ENCODE assay signal across 27 cellular contexts in genomic region chr18:56391933-56392590, GRCh38.
"Had no signal": no experiment of that assay in that cellular context is flagged by ENCODE, and none has a peak within 500 bp of the region (broad histone marks: within the 10 kb centered on the region; RNA-seq: fewer than 3 reads in every experiment).

No MANE protein-coding gene starts in this region.

- H3K4me3 ChIP-seq: ascending aorta, cardiac muscle cell, K562 had no signal

- H3K27me3 ChIP-seq: ascending aorta, brain microvascular endothelial cell, cardiac muscle cell had no signal

- H3K27ac ChIP-seq: ascending aorta, brain microvascular endothelial cell, cardiac muscle cell, VCaP had no signal

- H3K9me3 ChIP-seq: ascending aorta had no signal

- H3K4me1 ChIP-seq: ascending aorta had no signal

- H3K36me3 ChIP-seq: ascending aorta, brain microvascular endothelial cell, cardiac muscle cell had no signal

- DNase-seq: activated CD4-positive, alpha-beta memory T cell treated with anti-CD3 and anti-CD28 coated beads for 36 hours; activated CD4-positive, alpha-beta T cell treated with anti-CD3 and anti-CD28 coated beads, Interleukin-2, amount 10 ng/mL, durations not matched to agents 7 days and 5 days; activated CD4-positive, CD25-positive, alpha-beta regulatory T cell; activated CD8-positive, alpha-beta memory T cell treated with anti-CD3 and anti-CD28 coated beads for 24 hours; activated effector memory CD4-positive, alpha-beta T cell treated with anti-CD3 and anti-CD28 coated beads, Interleukin-2, amount 50 U/mL, for 16 hours; activated naive CD4-positive, alpha-beta T cell treated with Interleukin-2 at 50 U/mL for 16 hours; activated naive CD8-positive, alpha-beta T cell treated with anti-CD3 and anti-CD28 coated beads, Interleukin-2, amount 50 U/mL, for 24 hours; activated T-cell treated with anti-CD3 and anti-CD28 coated beads, Interleukin-2, amount 50 U/mL, for 4 hours; amniotic stem cell; brain microvascular endothelial cell; Karpas-422; NCI-H1436 treated with DMSO at 0.1 percent for 48 hours; NCI-H187 treated with DMSO at 0.1 percent for 48 hours; NCI-H345; NCI-H510A treated with DMSO at 0.1 percent for 48 hours; NCI-H774; NK-92 treated with Interleukin-12 subunit alpha and Interleukin-12 subunit beta, amount 100 ng/mL, for 24 hours; PC-3; SHP77 treated with DMSO at 0.1 percent for 48 hours; T-cell; T-helper 2 cell; T1000 had no signal

- ATAC-seq: activated naive CD4-positive, alpha-beta T cell treated with anti-CD3 and anti-CD28 coated beads, Interleukin-2, amount 50 U/mL, for 72 hours; activated naive CD8-positive, alpha-beta T cell treated with anti-CD3 and anti-CD28 coated beads, Interleukin-2, amount 50 U/mL, for 24 hours; activated T-cell treated with anti-CD3 and anti-CD28 coated beads, Interleukin-2, amount 50 U/mL, for 4 hours; K562; PC-3; T-cell had no signal
